In the genomic region with DNA sequence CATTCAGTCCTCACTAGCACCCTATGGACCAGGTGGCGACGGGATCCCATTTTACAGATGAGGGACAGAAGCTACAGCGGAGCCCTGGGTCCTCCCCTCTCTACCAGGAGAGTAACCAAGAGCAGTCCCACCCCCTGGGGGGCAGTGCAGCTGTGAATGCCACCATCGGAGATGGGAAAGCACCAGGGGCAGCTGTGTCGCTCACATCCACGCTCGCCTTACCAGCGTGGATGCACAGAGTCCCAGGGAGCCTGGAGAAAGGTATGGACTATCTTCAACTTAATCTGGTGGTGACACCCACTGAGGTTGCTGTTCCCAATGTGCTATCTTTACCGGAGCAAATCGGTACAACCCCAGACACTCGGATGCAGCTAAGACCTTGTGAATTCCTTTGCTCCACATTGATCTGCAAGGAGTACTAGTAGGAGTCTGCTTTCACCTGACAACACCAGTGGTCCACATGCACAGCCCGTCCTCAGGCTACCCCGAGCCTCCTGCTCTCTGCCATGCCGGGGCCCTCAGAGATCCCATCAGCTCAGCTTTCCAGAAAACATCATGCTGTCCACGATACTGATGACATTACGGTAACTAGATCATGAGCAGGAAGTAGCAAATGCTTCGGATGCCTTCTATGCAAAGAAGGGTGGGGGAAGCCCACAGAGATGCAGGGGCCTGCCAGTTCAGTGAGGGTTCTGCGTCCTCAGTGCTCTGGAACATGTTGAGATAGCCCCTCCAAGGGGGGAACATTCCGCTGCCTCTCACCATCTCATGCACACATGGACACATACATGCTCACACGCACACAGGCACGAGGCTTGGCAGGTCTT, we compare ENCODE assay signal across 2 cellular contexts.
TF ChIP-seq lines count a peak whose summit lies in the region.

No MANE protein-coding gene starts in this region.

TF ChIP-seq in GM23338, 12 proteins besides CTCF, POLR2A, EP300 and RAD21:
- TF ChIP-seq, protein P1, sequence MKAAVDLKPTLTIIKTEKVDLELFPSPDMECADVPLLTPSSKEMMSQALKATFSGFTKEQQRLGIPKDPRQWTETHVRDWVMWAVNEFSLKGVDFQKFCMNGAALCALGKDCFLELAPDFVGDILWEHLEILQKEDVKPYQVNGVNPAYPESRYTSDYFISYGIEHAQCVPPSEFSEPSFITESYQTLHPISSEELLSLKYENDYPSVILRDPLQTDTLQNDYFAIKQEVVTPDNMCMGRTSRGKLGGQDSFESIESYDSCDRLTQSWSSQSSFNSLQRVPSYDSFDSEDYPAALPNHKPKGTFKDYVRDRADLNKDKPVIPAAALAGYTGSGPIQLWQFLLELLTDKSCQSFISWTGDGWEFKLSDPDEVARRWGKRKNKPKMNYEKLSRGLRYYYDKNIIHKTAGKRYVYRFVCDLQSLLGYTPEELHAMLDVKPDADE (IDR thresholded peaks at IDR 0.05), result peak; percentile 54
- no peak for TF ChIP-seq STAT1 (IDR thresholded peaks at IDR 0.05; ENCODE audit: unreplicated experiment)

TF ChIP-seq in GM12878, 131 proteins besides CTCF, POLR2A, EP300 and RAD21:
- TF ChIP-seq SUZ12 (IDR thresholded peaks at IDR 0.05; ENCODE audit: unreplicated experiment) (no peak), SMAD5 (IDR thresholded peaks at IDR 0.05; ENCODE audit: low read depth) (no peak), GATAD2B (conservative IDR thresholded peaks at IDR 0.05; ENCODE audit: low read depth) (no peak), NR2C1 (IDR thresholded peaks at IDR 0.05) (no peak), HDAC6 (IDR thresholded peaks at IDR 0.05; ENCODE audit: unreplicated experiment) (no peak), MTA2 (IDR thresholded peaks at IDR 0.05; ENCODE audit: low read depth) (no peak), HCFC1 (IDR thresholded peaks at IDR 0.05; ENCODE audit: low read length) (no peak), ZNF274 (IDR thresholded peaks at IDR 0.05; ENCODE audit: insufficient read depth, insufficient read length) (no peak), SREBF2 (IDR thresholded peaks at IDR 0.05; ENCODE audit: low read length) (no peak), ZSCAN29 (IDR thresholded peaks at IDR 0.05) (no peak), POU2F2 (IDR thresholded peaks at IDR 0.05; ENCODE audit: borderline replicate concordance, low read depth, low read length) (no peak), ESRRA (IDR thresholded peaks at IDR 0.05; ENCODE audit: low read length) (no peak), JUNB (IDR thresholded peaks at IDR 0.05) (no peak), IKZF2 (IDR thresholded peaks at IDR 0.05) (no peak), PAX5 (IDR thresholded peaks at IDR 0.05; ENCODE audit: borderline replicate concordance, low read depth, low read length) (no peak)
- TF ChIP-seq, protein P2, sequence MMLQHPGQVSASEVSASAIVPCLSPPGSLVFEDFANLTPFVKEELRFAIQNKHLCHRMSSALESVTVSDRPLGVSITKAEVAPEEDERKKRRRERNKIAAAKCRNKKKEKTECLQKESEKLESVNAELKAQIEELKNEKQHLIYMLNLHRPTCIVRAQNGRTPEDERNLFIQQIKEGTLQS (IDR thresholded peaks at IDR 0.05; ENCODE audit: borderline replicate concordance, extremely low read depth, low read depth, low read length), result no peak
- TF ChIP-seq, protein P3, sequence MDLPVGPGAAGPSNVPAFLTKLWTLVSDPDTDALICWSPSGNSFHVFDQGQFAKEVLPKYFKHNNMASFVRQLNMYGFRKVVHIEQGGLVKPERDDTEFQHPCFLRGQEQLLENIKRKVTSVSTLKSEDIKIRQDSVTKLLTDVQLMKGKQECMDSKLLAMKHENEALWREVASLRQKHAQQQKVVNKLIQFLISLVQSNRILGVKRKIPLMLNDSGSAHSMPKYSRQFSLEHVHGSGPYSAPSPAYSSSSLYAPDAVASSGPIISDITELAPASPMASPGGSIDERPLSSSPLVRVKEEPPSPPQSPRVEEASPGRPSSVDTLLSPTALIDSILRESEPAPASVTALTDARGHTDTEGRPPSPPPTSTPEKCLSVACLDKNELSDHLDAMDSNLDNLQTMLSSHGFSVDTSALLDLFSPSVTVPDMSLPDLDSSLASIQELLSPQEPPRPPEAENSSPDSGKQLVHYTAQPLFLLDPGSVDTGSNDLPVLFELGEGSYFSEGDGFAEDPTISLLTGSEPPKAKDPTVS (IDR thresholded peaks at IDR 0.05; ENCODE audit: low read depth, low read length), result no peak
- TF ChIP-seq, protein P4, sequence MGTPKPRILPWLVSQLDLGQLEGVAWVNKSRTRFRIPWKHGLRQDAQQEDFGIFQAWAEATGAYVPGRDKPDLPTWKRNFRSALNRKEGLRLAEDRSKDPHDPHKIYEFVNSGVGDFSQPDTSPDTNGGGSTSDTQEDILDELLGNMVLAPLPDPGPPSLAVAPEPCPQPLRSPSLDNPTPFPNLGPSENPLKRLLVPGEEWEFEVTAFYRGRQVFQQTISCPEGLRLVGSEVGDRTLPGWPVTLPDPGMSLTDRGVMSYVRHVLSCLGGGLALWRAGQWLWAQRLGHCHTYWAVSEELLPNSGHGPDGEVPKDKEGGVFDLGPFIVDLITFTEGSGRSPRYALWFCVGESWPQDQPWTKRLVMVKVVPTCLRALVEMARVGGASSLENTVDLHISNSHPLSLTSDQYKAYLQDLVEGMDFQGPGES (IDR thresholded peaks at IDR 0.05), result no peak
- TF ChIP-seq, protein P5, sequence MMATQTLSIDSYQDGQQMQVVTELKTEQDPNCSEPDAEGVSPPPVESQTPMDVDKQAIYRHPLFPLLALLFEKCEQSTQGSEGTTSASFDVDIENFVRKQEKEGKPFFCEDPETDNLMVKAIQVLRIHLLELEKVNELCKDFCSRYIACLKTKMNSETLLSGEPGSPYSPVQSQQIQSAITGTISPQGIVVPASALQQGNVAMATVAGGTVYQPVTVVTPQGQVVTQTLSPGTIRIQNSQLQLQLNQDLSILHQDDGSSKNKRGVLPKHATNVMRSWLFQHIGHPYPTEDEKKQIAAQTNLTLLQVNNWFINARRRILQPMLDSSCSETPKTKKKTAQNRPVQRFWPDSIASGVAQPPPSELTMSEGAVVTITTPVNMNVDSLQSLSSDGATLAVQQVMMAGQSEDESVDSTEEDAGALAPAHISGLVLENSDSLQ (IDR thresholded peaks at IDR 0.05), result no peak
TF ChIP-seq in GM12878: peak in this region for 0.
